In genomic region chr19:6402834-6403608, GRCh38 we compare ENCODE assay signal across 11 cellular contexts. TPM values are rescaled to one million over a fixed set of nuclear protein-coding genes. Genes with fewer than 3 reads are reported as not detected.
DNase-seq lines count a peak whose midpoint lies in the region; TF ChIP-seq lines count a peak whose summit lies in the region.
"Had no signal": no experiment of that assay in that cellular context is flagged by ENCODE, and none has a peak within 500 bp of the region (broad histone marks: within the 10 kb centered on the region; RNA-seq: fewer than 3 reads in every experiment).

No MANE protein-coding gene starts in this region.

- DNase-seq in Ammon's horn (ENCODE audit: low spot score) (peak; percentile 94), NCI-H446 treated with DMSO at 0.1 percent for 48 hours (lab: John Stamatoyannopoulos, UW) (peak; percentile 1), fibroblast of villous mesenchyme (ENCODE audit: low read depth) (peak; percentile 63), non-pigmented ciliary epithelial cell (ENCODE audit: low read depth) (peak; percentile 60), NCI-H2029 treated with DMSO at 0.1 percent for 48 hours (lab: John Stamatoyannopoulos, UW) (no peak), glomerular visceral epithelial cell (ENCODE audit: extremely low spot score) (no peak), HEK293T (ENCODE audit: extremely low spot score) (no peak), NCI-H187 (lab: John Stamatoyannopoulos, UW) (no peak)
- DNase-seq: activated CD8-positive, alpha-beta memory T cell treated with anti-CD3 and anti-CD28 coated beads, Interleukin-2, amount 10 ng/mL, durations not matched to agents 7 days and 5 days; cortex of kidney had no signal

- no peak for TF ChIP-seq CTCF in fibroblast of villous mesenchyme (IDR thresholded peaks at IDR 0.05; ENCODE audit: insufficient read depth, low read depth, low read length)

- H3K4me3 ChIP-seq in fibroblast of villous mesenchyme (ENCODE audit: low read depth, low read length), result no peak overlapping the region

- POLR2A ChIA-PET in HEK293T (lab: Yijun Ruan, JAX), result interaction anchor here (1.2 to 2.3 kb wide), 3 partner anchors 10 to 31 kb away, joined by 4 to 8 read pairs (median 6); partner anchors contain the start of genes ALKBH7, GTF2F1 and KHSRP

- CTCF ChIA-PET in HEK293T (lab: Yijun Ruan, JAX), result no interaction called here

TF ChIP-seq in HEK293T, 16 proteins besides CTCF, POLR2A, EP300 and RAD21:
- no peak for TF ChIP-seq CTBP1 (IDR thresholded peaks at IDR 0.05; ENCODE audit: borderline replicate concordance)
- TF ChIP-seq ARNT (IDR thresholded peaks at IDR 0.05), result no peak
- TF ChIP-seq LEF1 (IDR thresholded peaks at IDR 0.05; ENCODE audit: borderline replicate concordance), result no peak
- no peak for TF ChIP-seq PKNOX1 (IDR thresholded peaks at IDR 0.05)
- TF ChIP-seq ELF4 (IDR thresholded peaks at IDR 0.05), result no peak
- TF ChIP-seq FOXM1 (IDR thresholded peaks at IDR 0.05; ENCODE audit: borderline replicate concordance), result no peak
- no peak for TF ChIP-seq BHLHE40 (IDR thresholded peaks at IDR 0.05; ENCODE audit: borderline replicate concordance)

RNA-seq across cellular contexts. Expression of gene GTF2F1, which starts 10.1 kb away (rescaled TPM):
- total RNA-seq in fibroblast of villous mesenchyme, result 36.1 and 42.7 TPM in 2 replicates

RNA-seq across cellular contexts. Expression of gene KHSRP, which starts 21.6 kb away (rescaled TPM):
- 91.8 and 118 TPM in 2 replicates for total RNA-seq in fibroblast of villous mesenchyme

RNA-seq across cellular contexts. Expression of gene PSPN, which starts 27.3 kb away (rescaled TPM):
- total RNA-seq in fibroblast of villous mesenchyme, result 0.97 and 1.7 TPM in 2 replicates

RNA-seq across cellular contexts. Expression of gene ALKBH7, which starts 30.4 kb away (rescaled TPM):
- 35.4 and 47.7 TPM in 2 replicates for total RNA-seq in fibroblast of villous mesenchyme

RNA-seq across cellular contexts. Expression of gene SLC25A41, which starts 30.5 kb away (rescaled TPM):
- total RNA-seq in fibroblast of villous mesenchyme, result not detected in 2 replicates
- total RNA-seq: mononuclear cell had no signal

Comparison
In these comparisons a context has a peak if more than half of its experiments do, and no peak if none do; other contexts are left out.
1. DNase-seq: peak in Ammon's horn (single experiment), NCI-H446 treated with DMSO at 0.1 percent for 48 hours (single experiment), fibroblast of villous mesenchyme (single experiment) and non-pigmented ciliary epithelial cell (single experiment); none in NCI-H2029 treated with DMSO at 0.1 percent for 48 hours (single experiment), glomerular visceral epithelial cell (single experiment), HEK293T (single experiment) and NCI-H187 (0 of 2).